14 cellular contexts compared by ENCODE assay signal in genomic region chr6:14468656-14469321, GRCh38.
DNase-seq lines count a peak whose midpoint lies in the region; ATAC-seq and TF ChIP-seq lines count a peak whose summit lies in the region.
"Had no signal": no experiment of that assay in that cellular context is flagged by ENCODE, and none has a peak within 500 bp of the region (broad histone marks: within the 10 kb centered on the region; RNA-seq: fewer than 3 reads in every experiment).

No MANE protein-coding gene starts in this region.

- peak overlapping the region; percentile 45 for H3K4me3 Mint-ChIP-seq in glutamatergic neuron (ENCODE audit: unreplicated experiment)
- H3K4me3 Mint-ChIP-seq: CD14-positive monocyte; CD8-positive, alpha-beta memory T cell; H9 had no signal

- peak; percentile 25 for ATAC-seq in upper lobe of right lung
- ATAC-seq: HepG2 had no signal

- no peak overlapping the region for H3K27ac ChIP-seq in upper lobe of right lung
- H3K27ac ChIP-seq in caudate nucleus (ENCODE audit: low read depth, low read length), result no peak overlapping the region

- H3K27me3 ChIP-seq in upper lobe of right lung, result no peaks in the 10 kb centered on the region
- H3K27me3 ChIP-seq: BE2C had no signal

- H3K36me3 ChIP-seq in upper lobe of right lung, result no peaks in the 10 kb centered on the region
- H3K36me3 ChIP-seq: BE2C had no signal

- in situ Hi-C loops in GM13977 (cut with MboI; ENCODE audit: low pct_unique_long_range_greater_than_20kb, low sequenced_read_pairs, unreplicated experiment), result no loop called here

- DNase-seq in DMS 273 treated with DMSO at 0.1 percent for 48 hours (lab: John Stamatoyannopoulos, UW) (peak; percentile 24), NCI-H69 (lab: John Stamatoyannopoulos, UW) (peak; percentile 58), glutamatergic neuron (peak; percentile 38), upper lobe of right lung (no peak), LoVo (ENCODE audit: low spot score) (no peak), caudate nucleus (lab: John Stamatoyannopoulos, UW) (no peak), GM13977 (ENCODE audit: low spot score) (no peak)
- DNase-seq: BE2C; Caco-2; CD8-positive, alpha-beta memory T cell; GOT3; H9 had no signal

- peaks cover 18% of the 10 kb centered on the region for H3K36me3 Mint-ChIP-seq in glutamatergic neuron (ENCODE audit: unreplicated experiment)
- H3K36me3 Mint-ChIP-seq: CD14-positive monocyte had no signal

- peak overlapping the region; percentile 63 for H3K27ac Mint-ChIP-seq in glutamatergic neuron (ENCODE audit: unreplicated experiment)
- H3K27ac Mint-ChIP-seq: CD14-positive monocyte; CD8-positive, alpha-beta memory T cell had no signal

- TF ChIP-seq CTCF in glutamatergic neuron (IDR thresholded peaks at IDR 0.05; ENCODE audit: partially characterized antibody, unreplicated experiment) (no peak), upper lobe of right lung (IDR thresholded peaks at IDR 0.05) (no peak), GM13977 (IDR thresholded peaks at IDR 0.05; ENCODE audit: extremely low read depth, insufficient read depth, missing control alignments) (no peak)

- H3K9me3 Mint-ChIP-seq in glutamatergic neuron (ENCODE audit: unreplicated experiment), result peaks cover 5% of the 10 kb centered on the region

- peaks cover 6% of the 10 kb centered on the region for H3K27me3 Mint-ChIP-seq in glutamatergic neuron (ENCODE audit: unreplicated experiment)

- no peaks in the 10 kb centered on the region for H3K9me3 ChIP-seq in upper lobe of right lung
- H3K9me3 ChIP-seq: BE2C, Caco-2 had no signal

- intact Hi-C loops in upper lobe of right lung (cut with DNase I), result no loop called here

- no peak overlapping the region for H3K4me3 ChIP-seq in upper lobe of right lung

- no peaks in the 10 kb centered on the region for H3K4me1 ChIP-seq in upper lobe of right lung
- H3K4me1 ChIP-seq: BE2C, Caco-2 had no signal

- H3K4me1 Mint-ChIP-seq in glutamatergic neuron (ENCODE audit: low read depth, unreplicated experiment), result peaks cover 22% of the 10 kb centered on the region

Comparison
In these comparisons a context has a peak if more than half of its experiments do, and no peak if none do; other contexts are left out.
1. DNase-seq: peak in DMS 273 treated with DMSO at 0.1 percent for 48 hours (single experiment), NCI-H69 (single experiment) and glutamatergic neuron (single experiment); none in upper lobe of right lung (single experiment), LoVo (single experiment), caudate nucleus (0 of 61) and GM13977 (single experiment).